In the genomic region with DNA sequence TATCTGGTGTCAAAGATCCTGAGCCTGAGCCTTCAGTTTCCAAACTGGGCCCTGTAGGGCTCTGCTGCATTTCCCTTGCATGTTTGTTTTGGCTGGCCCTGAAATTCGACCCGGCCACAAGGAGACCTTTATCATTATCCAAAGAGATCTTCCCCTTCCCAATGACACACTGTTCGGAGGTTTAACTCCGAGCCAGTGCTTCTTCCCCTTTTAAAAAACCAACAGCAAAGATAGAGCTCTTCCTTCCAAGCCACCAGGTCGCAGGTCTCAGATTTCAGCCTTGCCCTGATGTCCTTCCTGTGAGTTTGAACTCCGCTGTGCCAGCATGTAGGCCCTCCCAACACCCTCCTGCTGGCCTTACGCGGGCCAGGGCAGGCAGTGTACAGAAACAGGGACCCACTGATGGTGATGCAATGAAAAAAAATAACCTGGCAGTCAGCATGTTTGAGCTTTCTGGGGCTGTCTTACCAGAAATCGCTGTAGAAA, we compare ENCODE assay signal across 13 cellular contexts. TPM values are rescaled to one million over a fixed set of nuclear protein-coding genes. Genes with fewer than 3 reads are reported as not detected.
DNase-seq lines count a peak whose midpoint lies in the region; ATAC-seq and TF ChIP-seq lines count a peak whose summit lies in the region.
"Had no signal": no experiment of that assay in that cellular context is flagged by ENCODE, and none has a peak within 500 bp of the region (broad histone marks: within the 10 kb centered on the region; RNA-seq: fewer than 3 reads in every experiment).

No MANE protein-coding gene starts in this region.

- no peaks in the 10 kb centered on the region for H3K9me3 ChIP-seq in body of pancreas
- H3K9me3 ChIP-seq: esophagus squamous epithelium had no signal

- no peak overlapping the region for H3K4me3 Mint-ChIP-seq in effector memory CD8-positive, alpha-beta T cell
- H3K4me3 Mint-ChIP-seq: B cell; T-helper 1 cell treated with Interleukin-12 subunit alpha and Interleukin-12 subunit beta and Interleukin-4 antibody, amounts not matched to agents 30 μg/mL and 1 μg/mL, for 36 hours had no signal

- WGBS in body of pancreas, 2 donors = 21 to 33% methylated on average over 9 of the region's 9 CpGs

- 0 out of 2 replicates have a peak overlapping the region, but pooled peaks have one; percentile 26 for H3K4me3 ChIP-seq in ACC112 (ENCODE audit: low read depth, low read length)
- H3K4me3 ChIP-seq in body of pancreas = no peak overlapping the region
- H3K4me3 ChIP-seq: esophagus squamous epithelium had no signal

- peak overlapping the region; percentile 12 for H2AFZ ChIP-seq in ACC112 (ENCODE audit: low read length, unreplicated experiment)

- ATAC-seq in body of pancreas = peak; percentile 30
- no peak for ATAC-seq in HG03196 (IDR thresholded peaks at IDR 0.05; ENCODE audit: unreplicated experiment)
- ATAC-seq in effector memory CD8-positive, alpha-beta T cell (replicated peaks) = no peak
- ATAC-seq in HG03159 (IDR thresholded peaks at IDR 0.05; ENCODE audit: unreplicated experiment) = no peak
- ATAC-seq: stimulated activated naive CD8-positive, alpha-beta T cell treated with anti-CD3 and anti-CD28 coated beads, Interleukin-15, Interleukin-2, amounts not matched to agents 100 U/mL and 50 U/mL, for 24 hours had no signal

- in situ Hi-C loops in KBM-7 (cut with MboI; ENCODE audit: low pct_unique_long_range_greater_than_20kb, low sequenced_read_pairs) = no loop called here

- no peak overlapping the region for H3K27ac ChIP-seq in ACC112 (ENCODE audit: low read depth, low read length)
- no peak overlapping the region for H3K27ac ChIP-seq in body of pancreas
- H3K27ac ChIP-seq: esophagus squamous epithelium had no signal

- H3K36me3 ChIP-seq in ACC112 (ENCODE audit: insufficient read depth, low read length) (no peaks in the 10 kb centered on the region), body of pancreas (replicated peaks in 1 of 2; ENCODE audit: insufficient read depth in 1 of 2, low read depth in 2 of 2) (no peaks in the 10 kb centered on the region)
- H3K36me3 ChIP-seq: esophagus squamous epithelium had no signal

- peaks cover 13 to 32% of the 10 kb centered on the region in 2 donors for H3K27me3 Mint-ChIP-seq in effector memory CD8-positive, alpha-beta T cell

- H3K27ac Mint-ChIP-seq in effector memory CD8-positive, alpha-beta T cell = no peak overlapping the region
- H3K27ac Mint-ChIP-seq: B cell; T-helper 1 cell treated with Interleukin-12 subunit alpha and Interleukin-12 subunit beta and Interleukin-4 antibody, amounts not matched to agents 30 μg/mL and 1 μg/mL, for 36 hours had no signal

- no peaks in the 10 kb centered on the region for H3K4me1 Mint-ChIP-seq in effector memory CD8-positive, alpha-beta T cell (ENCODE audit: low read depth in 2 of 2)
- H3K4me1 Mint-ChIP-seq: B cell had no signal

- no peak for TF ChIP-seq CTCF in body of pancreas (IDR thresholded peaks at IDR 0.05)

- intact Hi-C loops in body of pancreas (cut with DNase I) = no loop called here

- H3K9me3 Mint-ChIP-seq in effector memory CD8-positive, alpha-beta T cell = no peaks in the 10 kb centered on the region
- H3K9me3 Mint-ChIP-seq: T-helper 1 cell treated with Interleukin-12 subunit alpha and Interleukin-12 subunit beta and Interleukin-4 antibody, amounts not matched to agents 30 μg/mL and 1 μg/mL, for 36 hours had no signal

- H3K4me1 ChIP-seq in ACC112 (ENCODE audit: control insufficient read depth, insufficient read depth, low read length, unreplicated experiment) = peaks cover 8% of the 10 kb centered on the region
- H3K4me1 ChIP-seq in body of pancreas = no peaks in the 10 kb centered on the region

- DNase-seq in KBM-7 (peak; percentile 88), body of pancreas (no peak), iPS-NIHi11 (ENCODE audit: low spot score) (peak; percentile 23), AML-193 (lab: John Stamatoyannopoulos, UW) (no peak)
- DNase-seq in effector memory CD8-positive, alpha-beta T cell = no peak
- DNase-seq: esophagus squamous epithelium; NCI-H226; stimulated activated naive CD8-positive, alpha-beta T cell treated with anti-CD3 and anti-CD28 coated beads, Interleukin-15, Interleukin-2, amounts not matched to agents 100 U/mL and 50 U/mL, for 24 hours had no signal

- H3K79me2 ChIP-seq in ACC112 (ENCODE audit: control insufficient read depth, insufficient read depth, low read length, unreplicated experiment) = no peaks in the 10 kb centered on the region

- H3K36me3 Mint-ChIP-seq in effector memory CD8-positive, alpha-beta T cell (ENCODE audit: insufficient read depth) = no peaks in the 10 kb centered on the region

- no peak for TF ChIP-seq POLR2A in body of pancreas (IDR thresholded peaks at IDR 0.05)

- H3K27me3 ChIP-seq in ACC112 (ENCODE audit: insufficient read depth, low read length) (peaks cover 22% of the 10 kb centered on the region), body of pancreas (no peaks in the 10 kb centered on the region)
- H3K27me3 ChIP-seq: esophagus squamous epithelium had no signal

RNA-seq across cellular contexts. Expression of a gene that starts 53.1 kb away (rescaled TPM):
- total RNA-seq in body of pancreas = 10 to 100 TPM; 16.8 to 20.0 TPM

Comparison
In these comparisons a context has a peak if more than half of its experiments do, and no peak if none do; other contexts are left out.
1. DNase-seq: peak in KBM-7 (single experiment) and iPS-NIHi11 (single experiment); none in body of pancreas (0 of 4), effector memory CD8-positive, alpha-beta T cell (0 of 3) and AML-193 (0 of 2).